ENCODE assay signal across 19 cellular contexts in genomic region chr11:12854297-12854661, GRCh38.
DNase-seq lines count a peak whose midpoint lies in the region; ATAC-seq and TF ChIP-seq lines count a peak whose summit lies in the region.
"Had no signal": no experiment of that assay in that cellular context is flagged by ENCODE, and none has a peak within 500 bp of the region (broad histone marks: within the 10 kb centered on the region; RNA-seq: fewer than 3 reads in every experiment).

No MANE protein-coding gene starts in this region.

- H3K4me1 ChIP-seq in endodermal cell (ENCODE audit: control insufficient read depth, insufficient read depth, low read length) (no peaks in the 10 kb centered on the region), mucosa of rectum (ENCODE audit: control insufficient read depth in 2 of 2, insufficient read depth in 2 of 2, low read length in 2 of 2) (peaks cover 10 to 26% of the 10 kb centered on the region in 2 donors), suprapubic skin (peaks cover 21% of the 10 kb centered on the region)

- H3K4me1 Mint-ChIP-seq in Calu3 (ENCODE audit: low read depth, unreplicated experiment): peaks cover 70% of the 10 kb centered on the region
- peaks cover 22% of the 10 kb centered on the region for H3K4me1 Mint-ChIP-seq in endodermal cell

- H3K36me3 ChIP-seq in endodermal cell (ENCODE audit: control insufficient read depth, insufficient read depth, low read length) (peaks cover 5% of the 10 kb centered on the region), mucosa of rectum (ENCODE audit: control insufficient read depth in 2 of 2, insufficient read depth in 2 of 2, low read length in 2 of 2) (no peaks in the 10 kb centered on the region), suprapubic skin (no peaks in the 10 kb centered on the region)
- H3K36me3 ChIP-seq: ascending aorta, neutrophil had no signal

- H3K27me3 Mint-ChIP-seq in Calu3 (ENCODE audit: unreplicated experiment): no peaks in the 10 kb centered on the region
- no peaks in the 10 kb centered on the region for H3K27me3 Mint-ChIP-seq in endodermal cell (ENCODE audit: insufficient read depth)

- intact Hi-C loops in Calu3 (cut with micrococcal nuclease; ENCODE audit: unreplicated experiment): loop anchor here (1.0 to 10.0 kb wide), 2 partner anchors 26 to 129 kb away; no protein-coding TSS in a partner anchor

- DNase-seq in Calu3 (no peak), endodermal cell (no peak), suprapubic skin (ENCODE audit: low spot score in 2 of 2) (no peak), NCI-H1092 treated with DMSO at 0.1 percent for 48 hours (lab: John Stamatoyannopoulos, UW) (no peak), NCI-H345 (lab: John Stamatoyannopoulos, UW) (no peak)
- DNase-seq in stimulated activated naive CD8-positive, alpha-beta T cell treated with anti-CD3 and anti-CD28 coated beads, Interleukin-15, Interleukin-2, amounts not matched to agents 100 U/mL and 50 U/mL, for 24 hours: no peak
- DNase-seq: activated CD4-positive, alpha-beta T cell treated with anti-CD3 and anti-CD28 coated beads for 1 hour; activated effector memory CD4-positive, alpha-beta T cell treated with anti-CD3 and anti-CD28 coated beads, Interleukin-2, amount 50 U/mL, for 16 hours; cortex of kidney; MM.1S; NCI-H187; NCI-H510A; SIG-M5; T1000 had no signal

- TF ChIP-seq CTCF in Calu3 (IDR thresholded peaks at IDR 0.05; ENCODE audit: unreplicated experiment) (no peak), endodermal cell (conservative IDR thresholded peaks at IDR 0.05) (no peak), suprapubic skin (IDR thresholded peaks at IDR 0.05) (no peak)

- no peak for TF ChIP-seq POLR2A in suprapubic skin (IDR thresholded peaks at IDR 0.05)

- H3K36me3 Mint-ChIP-seq in Calu3 (ENCODE audit: insufficient read depth, unreplicated experiment) (peaks cover 12% of the 10 kb centered on the region), endodermal cell (ENCODE audit: low read depth) (peaks cover 3% of the 10 kb centered on the region)
- H3K36me3 Mint-ChIP-seq: stimulated activated effector memory CD8-positive, alpha-beta T cell treated with anti-CD3 and anti-CD28 coated beads, Interleukin-12 subunit alpha, Interleukin-12 subunit beta, amount 100 ng/mL, for 72 hours had no signal

- H3K4me3 Mint-ChIP-seq in Calu3 (ENCODE audit: low read depth, unreplicated experiment): peak overlapping the region; percentile 36
- H3K4me3 Mint-ChIP-seq in endodermal cell: no peak overlapping the region
- H3K4me3 Mint-ChIP-seq: stimulated activated effector memory CD8-positive, alpha-beta T cell treated with anti-CD3 and anti-CD28 coated beads, Interleukin-12 subunit alpha, Interleukin-12 subunit beta, amount 100 ng/mL, for 72 hours had no signal

- peak overlapping the region; percentile 88 for H3K27ac Mint-ChIP-seq in Calu3 (ENCODE audit: unreplicated experiment)
- H3K27ac Mint-ChIP-seq in endodermal cell: peak overlapping the region; percentile 16
- H3K27ac Mint-ChIP-seq: stimulated activated effector memory CD8-positive, alpha-beta T cell treated with anti-CD3 and anti-CD28 coated beads, Interleukin-12 subunit alpha, Interleukin-12 subunit beta, amount 100 ng/mL, for 72 hours had no signal

- no peaks in the 10 kb centered on the region for H3K9me3 Mint-ChIP-seq in Calu3 (ENCODE audit: low read depth, unreplicated experiment)
- no peaks in the 10 kb centered on the region for H3K9me3 Mint-ChIP-seq in endodermal cell
- H3K9me3 Mint-ChIP-seq: stimulated activated effector memory CD8-positive, alpha-beta T cell treated with anti-CD3 and anti-CD28 coated beads, Interleukin-12 subunit alpha, Interleukin-12 subunit beta, amount 100 ng/mL, for 72 hours had no signal

- H3K9me3 ChIP-seq in endodermal cell (ENCODE audit: control insufficient read depth, low read length) (no peaks in the 10 kb centered on the region), mucosa of rectum (ENCODE audit: control insufficient read depth in 2 of 2, low read length in 2 of 2) (no peaks in the 10 kb centered on the region), suprapubic skin (no peaks in the 10 kb centered on the region)
- H3K9me3 ChIP-seq: ascending aorta, neutrophil had no signal

- H3K27ac ChIP-seq in endodermal cell (ENCODE audit: low read depth, low read length): no peak overlapping the region
- H3K27ac ChIP-seq in mucosa of rectum (ENCODE audit: low read depth in 2 of 2, low read length in 2 of 2): peak overlapping the region; percentile 39 to 74
- peak overlapping the region; percentile 46 for H3K27ac ChIP-seq in suprapubic skin
- H3K27ac ChIP-seq: ascending aorta, neutrophil had no signal

- no peak for ATAC-seq in HG03571 (IDR thresholded peaks at IDR 0.05; ENCODE audit: unreplicated experiment)
- ATAC-seq in stimulated activated naive CD8-positive, alpha-beta T cell treated with anti-CD3 and anti-CD28 coated beads, Interleukin-15, Interleukin-2, amounts not matched to agents 100 U/mL and 50 U/mL, for 24 hours: no peak
- ATAC-seq: stimulated activated effector memory CD8-positive, alpha-beta T cell treated with anti-CD3 and anti-CD28 coated beads, Interleukin-12 subunit alpha, Interleukin-12 subunit beta, amount 100 ng/mL, for 72 hours had no signal

- H3K9ac ChIP-seq in endodermal cell (ENCODE audit: extremely low read depth, low read length, poor library complexity, severe bottlenecking) (no peak overlapping the region), mucosa of rectum (ENCODE audit: low read depth in 1 of 2, low read length in 2 of 2) (peak overlapping the region in 1 of 2 donors; percentile 49)

- CTCF ChIA-PET in Calu3 (lab: Charles Lee): interaction anchor here (0.6 to 1.6 kb wide), 8 partner anchors 8 to 325 kb away, joined by 3 to 5 read pairs (median 4); no protein-coding TSS in a partner anchor

- H3K4me3 ChIP-seq in endodermal cell (ENCODE audit: low read length): no peak overlapping the region
- no peak overlapping the region for H3K4me3 ChIP-seq in mucosa of rectum (ENCODE audit: low read length in 2 of 2)
- no peak overlapping the region for H3K4me3 ChIP-seq in suprapubic skin
- H3K4me3 ChIP-seq: ascending aorta had no signal

- H3K27me3 ChIP-seq in endodermal cell (ENCODE audit: control insufficient read depth, insufficient read depth, low read length, poor library complexity, severe bottlenecking) (no peaks in the 10 kb centered on the region), mucosa of rectum (ENCODE audit: control insufficient read depth in 2 of 2, insufficient read depth in 2 of 2, low read length in 2 of 2) (no peaks in the 10 kb centered on the region), suprapubic skin (no peaks in the 10 kb centered on the region)
- H3K27me3 ChIP-seq: ascending aorta, neutrophil had no signal

- no peak for TF ChIP-seq EP300 in suprapubic skin (IDR thresholded peaks at IDR 0.05)

- 87 to 96% methylated on average over 3 of the region's 3 CpGs for WGBS in endodermal cell (ENCODE audit: insufficient coverage in 1 of 2, insufficient read length in 1 of 2), 2 experiments
- 73% methylated on average over 3 of the region's 3 CpGs for WGBS in suprapubic skin

- no TSS peak for BruUV-seq in Calu3 (replicated peaks; lab: Mats Ljungman, UMichigan)
